In the genomic region with DNA sequence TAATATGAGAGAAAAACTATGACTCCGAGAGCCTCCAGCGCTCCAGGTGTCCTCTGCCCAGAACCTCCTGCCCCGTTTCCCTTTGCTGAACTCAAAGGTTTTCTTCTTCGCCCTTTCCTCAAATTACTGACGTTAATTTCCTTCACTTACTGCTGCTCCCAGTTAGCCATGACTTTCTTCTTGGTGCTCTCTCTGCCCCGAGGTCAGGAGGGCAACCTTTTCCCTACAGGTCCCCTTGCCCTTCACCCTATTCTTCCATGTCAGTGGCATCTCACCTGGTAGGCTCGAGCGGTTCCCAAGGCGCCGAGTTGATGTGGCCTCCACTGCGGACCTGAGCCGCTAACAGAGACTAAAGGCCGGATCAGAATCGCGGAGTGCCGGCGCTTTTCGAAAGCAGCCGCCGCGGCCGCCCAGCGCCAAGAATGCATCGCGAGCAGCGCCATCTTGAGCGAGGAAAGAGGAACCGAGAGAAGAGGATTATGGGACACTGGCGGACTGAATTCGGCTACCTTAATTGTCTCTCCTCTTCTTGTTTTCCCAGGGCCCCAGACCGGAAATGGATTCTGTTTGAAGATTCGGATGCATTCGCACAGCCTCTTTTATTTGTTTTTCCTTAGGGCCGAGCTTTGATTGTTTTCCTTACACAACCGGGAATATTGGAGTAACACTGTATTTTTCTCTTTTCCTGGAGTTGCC, we compare ENCODE assay signal across 8 cellular contexts. TPM values are rescaled to one million over a fixed set of nuclear protein-coding genes. Genes with fewer than 3 reads are reported as not detected.
DNase-seq lines count a peak whose midpoint lies in the region; ATAC-seq, FAIRE-seq and TF ChIP-seq lines count a peak whose summit lies in the region.

Gene ABCB7 (minus strand): TSS at position 454 of the 696 bp plus-strand sequence. CDS start 11 bp downstream, at position 443.

- H3K27me3 Mint-ChIP-seq in activated CD8-positive, alpha-beta T cell treated with anti-CD3 and anti-CD28 coated beads, Interleukin-2, amount 10 ng/mL, durations not matched to agents 7 days and 5 days (ENCODE audit: low read depth) = no peaks in the 10 kb centered on the region

- peaks cover 20% of the 10 kb centered on the region for H3K4me1 Mint-ChIP-seq in activated CD8-positive, alpha-beta T cell treated with anti-CD3 and anti-CD28 coated beads, Interleukin-2, amount 10 ng/mL, durations not matched to agents 7 days and 5 days (ENCODE audit: low read depth)

- H3K18ac ChIP-seq in H1 (ENCODE audit: extremely low read depth, low read length) = no peak within 1 kb of the TSS; the same call in 1 of the 2 replicates

- FAIRE-seq in H1 (lab: Jason Lieb, UNC) = peak; percentile 71

- no peaks in the 10 kb centered on the region for H3K23me2 ChIP-seq in H1 (ENCODE audit: low read depth, low read length)

- no peak within 1 kb of the TSS for H2BK120ac ChIP-seq in H1 (replicated peaks; ENCODE audit: low read depth, low read length)

- no peak for TF ChIP-seq EP300 in H1 (IDR thresholded peaks at IDR 0.05; ENCODE audit: borderline replicate concordance in 1 of 2, low read depth in 2 of 2, low read length in 2 of 2)

- no peaks in the 10 kb centered on the region for H3K9me3 Mint-ChIP-seq in activated CD8-positive, alpha-beta T cell treated with anti-CD3 and anti-CD28 coated beads, Interleukin-2, amount 10 ng/mL, durations not matched to agents 7 days and 5 days (ENCODE audit: insufficient read depth)

- H3K56ac ChIP-seq in H1 (replicated peaks; ENCODE audit: insufficient read length, low read depth, low read length) = peak within 1 kb of the TSS; percentile 67

- H2BK12ac ChIP-seq in H1 (ENCODE audit: low read depth, low read length) = no peak within 1 kb of the TSS

- no peaks in the 10 kb centered on the region for H3K9me3 ChIP-seq in H1 (ENCODE audit: insufficient read depth in 2 of 2, low read depth in 1 of 2, low read length in 1 of 2)

- TF ChIP-seq POLR2A in H1 (IDR thresholded peaks at IDR 0.05; ENCODE audit: control extremely low read depth in 1 of 2, low read depth in 2 of 2, low read length in 2 of 2) = peak; percentile 51 to 85

- H2BK20ac ChIP-seq in H1 (ENCODE audit: low read length) = no peak within 1 kb of the TSS

- H3K4me3 Mint-ChIP-seq in activated CD8-positive, alpha-beta T cell treated with anti-CD3 and anti-CD28 coated beads, Interleukin-2, amount 10 ng/mL, durations not matched to agents 7 days and 5 days = peak within 1 kb of the TSS; percentile 98

- TF ChIP-seq RAD21 in H1 (IDR thresholded peaks at IDR 0.05 in 1 of 2, conservative IDR thresholded peaks at IDR 0.05 in 1 of 2; ENCODE audit: low read depth in 2 of 2, low read length in 2 of 2) = peak in 1 of 2 experiments; percentile 19; a peak in 2 of 4 replicates

- peak within 1 kb of the TSS; percentile 57 to 59 for H3K4me2 ChIP-seq in H1 (ENCODE audit: insufficient read depth in 1 of 2, low read depth in 2 of 2, low read length in 2 of 2)

- H3K79me1 ChIP-seq in H1 (ENCODE audit: low read depth, low read length) = no peaks in the 10 kb centered on the region

- no peak within 1 kb of the TSS for H4K5ac ChIP-seq in H1 (ENCODE audit: insufficient read length, low read depth, low read length)

- no peaks in the 10 kb centered on the region for H4K20me1 ChIP-seq in H1 (replicated peaks in 1 of 2; ENCODE audit: control insufficient read depth in 1 of 2, insufficient read depth in 2 of 2, low read length in 2 of 2)

- H2AK5ac ChIP-seq in H1 (ENCODE audit: low read depth, low read length) = no peak within 1 kb of the TSS

- H3K36me3 Mint-ChIP-seq in activated CD8-positive, alpha-beta T cell treated with anti-CD3 and anti-CD28 coated beads, Interleukin-2, amount 10 ng/mL, durations not matched to agents 7 days and 5 days (ENCODE audit: low read depth) = peaks cover 5% of the 10 kb centered on the region

- WGBS in H1 (ENCODE audit: extremely low coverage in 1 of 2, insufficient coverage in 1 of 2, insufficient read length in 1 of 2, insufficient replicate concordance in 2 of 2, low coverage in 1 of 2, low lambda C conversion rate in 2 of 2, missing lambda C conversion rate in 1 of 2), 2 experiments = 2% methylated on average over 6 of the region's 35 CpGs; no CpG with 5 or more reads in 1 of the 2 experiments

- peak within 1 kb of the TSS; percentile 65 to 88 (median 68) for H3K4me3 ChIP-seq in H1 (ENCODE audit: extremely low read depth in 1 of 4, insufficient read depth in 2 of 4, low read depth in 3 of 4, low read length in 4 of 4)

- peak within 1 kb of the TSS; percentile 37 for H4K91ac ChIP-seq in H1 (replicated peaks; ENCODE audit: insufficient read length, low read length)

- no peaks in the 10 kb centered on the region for H3K27me3 ChIP-seq in H1 (replicated peaks in 1 of 4; ENCODE audit: control insufficient read depth in 3 of 4, extremely low read depth in 1 of 4, insufficient read depth in 3 of 4, low read length in 3 of 4)

- H2BK15ac ChIP-seq in H1 (ENCODE audit: low read length) = no peak within 1 kb of the TSS

- H3K27ac Mint-ChIP-seq in activated CD8-positive, alpha-beta T cell treated with anti-CD3 and anti-CD28 coated beads, Interleukin-2, amount 10 ng/mL, durations not matched to agents 7 days and 5 days = peak within 1 kb of the TSS; percentile 96

- peak within 1 kb of the TSS; percentile 82 for H3K27ac ChIP-seq in H1 (ENCODE audit: low read depth, low read length)

- no peaks in the 10 kb centered on the region; a peak in 1 of 7 replicates for H3K4me1 ChIP-seq in H1 (replicated peaks in 1 of 4; ENCODE audit: control insufficient read depth in 3 of 4, insufficient read depth in 4 of 4, low read length in 3 of 4)

- H3K9ac ChIP-seq in H1 (replicated peaks in 1 of 4; ENCODE audit: extremely low read depth in 1 of 4, low read depth in 3 of 4, low read length in 3 of 4) = peak within 1 kb of the TSS; percentile 62 to 91 (median 73)

- no peak within 1 kb of the TSS for H3K4ac ChIP-seq in H1 (replicated peaks; ENCODE audit: insufficient read length, low read depth, low read length)

- POLR2A ChIA-PET in activated CD8-positive, alpha-beta T cell treated with anti-CD3 and anti-CD28 coated beads, Interleukin-2, amount 10 ng/mL, durations not matched to agents 7 days and 5 days (lab: Charles Lee) = interaction anchor here (1.0 kb wide), 1 partner anchor 541 kb away, joined by 4 read pairs; the partner anchor contains the start of gene RLIM
- POLR2A ChIA-PET in H1 (lab: Charles Lee; ENCODE audit: partially characterized antibody) = interaction anchor here (1.0 kb wide), 1 partner anchor 17 kb away, joined by 3 read pairs; no protein-coding TSS in a partner anchor

- no peaks in the 10 kb centered on the region for H3K36me3 ChIP-seq in H1 (ENCODE audit: control insufficient read depth in 2 of 4, insufficient read depth in 4 of 4, low read length in 3 of 4)

- peak within 1 kb of the TSS; percentile 93 for H4K8ac ChIP-seq in H1 (ENCODE audit: extremely low read depth, insufficient read depth, low read length)

- peak within 1 kb of the TSS; percentile 84; the same call in 1 of the 2 replicates for H2AFZ ChIP-seq in H1 (ENCODE audit: low read length)

- DNase-seq in CD1c-positive myeloid dendritic cell (ENCODE audit: extremely low spot score) (peak; percentile 70), NCI-H82 (lab: John Stamatoyannopoulos, UW) (peak; percentile 88), H1 (ENCODE audit: low read depth in 1 of 2, low spot score in 2 of 2) (peak; percentile 10 to 62), medulla oblongata (ENCODE audit: extremely low spot score) (peak; percentile 77)
- DNase-seq in activated CD8-positive, alpha-beta T cell treated with anti-CD3 and anti-CD28 coated beads, Interleukin-2, amount 10 ng/mL, durations not matched to agents 7 days and 5 days = peak; percentile 67
- DNase-seq in stimulated activated CD4-positive, alpha-beta T cell treated with anti-CD3 and anti-CD28 coated beads, TNF-alpha, amount 100 ng/mL, for 48 hours (ENCODE audit: low read depth in 3 of 3) = peak; percentile 10 to 31 (median 24)

- peaks cover 0 to 35% of the 10 kb centered on the region in 2 experiments; a peak in 2 of 4 replicates for H3K79me2 ChIP-seq in H1 (ENCODE audit: control insufficient read depth in 1 of 2, insufficient read depth in 2 of 2, low read length in 2 of 2)

- no peak within 1 kb of the TSS for H3K14ac ChIP-seq in H1 (ENCODE audit: insufficient read length)

- 0 out of 4 replicates have a peak, but pooled peaks of 1 of the 3 experiments have one; percentile 7 for TF ChIP-seq CTCF in H1 (IDR thresholded peaks at IDR 0.05; ENCODE audit: control extremely low read depth in 1 of 3, insufficient read depth in 1 of 3, low read depth in 1 of 3, low read length in 3 of 3)

- H3K23ac ChIP-seq in H1 (ENCODE audit: insufficient read length) = no peak within 1 kb of the TSS

- CTCF ChIA-PET in activated CD8-positive, alpha-beta T cell treated with anti-CD3 and anti-CD28 coated beads, Interleukin-2, amount 10 ng/mL, durations not matched to agents 7 days and 5 days (lab: Charles Lee) = no interaction called here
- CTCF ChIA-PET in H1 (lab: Charles Lee; ENCODE audit: partially characterized antibody) = interaction anchor here (0.6 kb wide), 1 partner anchor 142 kb away, joined by 5 read pairs; no protein-coding TSS in a partner anchor

- peak; percentile 88 for ATAC-seq in GM19395 (IDR thresholded peaks at IDR 0.05; ENCODE audit: unreplicated experiment)
- peak; percentile 87 for ATAC-seq in HG03571 (IDR thresholded peaks at IDR 0.05; ENCODE audit: unreplicated experiment)
- ATAC-seq in activated CD8-positive, alpha-beta T cell treated with anti-CD3 and anti-CD28 coated beads, Interleukin-2, amount 10 ng/mL, durations not matched to agents 7 days and 5 days = peak; percentile 95

- peak within 1 kb of the TSS; percentile 71 for H2BK5ac ChIP-seq in H1 (ENCODE audit: low read depth, low read length)

TF ChIP-seq in H1, 55 proteins besides CTCF, POLR2A, EP300 and RAD21 (continues in another document):
- no peak for TF ChIP-seq RBBP5 (IDR thresholded peaks at IDR 0.05; ENCODE audit: borderline replicate concordance, low read depth, low read length)
- peak; percentile 26; the same call in 1 of the 2 replicates for TF ChIP-seq SP2 (IDR thresholded peaks at IDR 0.05; ENCODE audit: low read length)
- peak; percentile 67; the same call in 1 of the 2 replicates for TF ChIP-seq PHF8 (conservative IDR thresholded peaks at IDR 0.05; ENCODE audit: low read depth, low read length)
- TF ChIP-seq YY1 (IDR thresholded peaks at IDR 0.05; ENCODE audit: low read depth, low read length) = peak; percentile 90

RNA-seq across cellular contexts. Expression of gene ABCB7, which starts in this region (rescaled TPM):
- 10 to 100 TPM; 21.6 to 23.0 TPM for total RNA-seq in activated CD8-positive, alpha-beta T cell treated with anti-CD3 and anti-CD28 coated beads, Interleukin-2, amount 10 ng/mL, durations not matched to agents 7 days and 5 days
- total RNA-seq in H1 (2021; fragmentation: NEBNext Ultra II Directional; extraction: Animal tissue kit (Norgen Biotek cat#: 25700)) = 40.7 and 43.3 TPM in 2 replicates
- polyA plus RNA-seq in H1 (2011; rRNA removed) = 23.9 and 24.3 TPM in 2 replicates
- polyA plus RNA-seq in H1 (2011; cell fraction: cytosol; rRNA removed) = 24.3 TPM
- polyA plus RNA-seq in H1 (2011; cell fraction: nucleus; rRNA removed) = 23.1 TPM
- 28.6 to 38.3 TPM (median 31.4 TPM) in 4 replicates for polyA plus RNA-seq in H1 (2012, experiment 1 of 2)
- polyA plus RNA-seq in H1 (2012, experiment 2 of 2) = 2.9 TPM
- polyA plus RNA-seq in H1 (2013, experiment 1 of 2) = 25.3 TPM
- 24.8 TPM for polyA plus RNA-seq in H1 (2013, experiment 2 of 2)
- 39.4 and 54.0 TPM in 2 replicates for polyA minus RNA-seq in H1 (2011; rRNA and poly(A)+ RNA removed)
- polyA minus RNA-seq in H1 (2011; cell fraction: cytosol; rRNA and poly(A)+ RNA removed) = 17.2 TPM
- polyA minus RNA-seq in H1 (2011; cell fraction: nucleus; rRNA and poly(A)+ RNA removed) = 33.0 TPM

Comparison
In these comparisons a context has a peak if more than half of its experiments do, and no peak if none do; other contexts are left out.
1. Peak in every context shown above with its lines: DNase-seq, ATAC-seq, H3K4me3 ChIP-seq and H3K27ac ChIP-seq.
2. DNase-seq: peak in every context shown above with its lines; median percentile 88 in NCI-H82; 77 in medulla oblongata; 70 in CD1c-positive myeloid dendritic cell; 67 in activated CD8-positive, alpha-beta T cell treated with anti-CD3 and anti-CD28 coated beads, Interleukin-2, amount 10 ng/mL, durations not matched to agents 7 days and 5 days; 36 in H1; 24 in stimulated activated CD4-positive, alpha-beta T cell treated with anti-CD3 and anti-CD28 coated beads, TNF-alpha, amount 100 ng/mL, for 48 hours.